In the genomic region with DNA sequence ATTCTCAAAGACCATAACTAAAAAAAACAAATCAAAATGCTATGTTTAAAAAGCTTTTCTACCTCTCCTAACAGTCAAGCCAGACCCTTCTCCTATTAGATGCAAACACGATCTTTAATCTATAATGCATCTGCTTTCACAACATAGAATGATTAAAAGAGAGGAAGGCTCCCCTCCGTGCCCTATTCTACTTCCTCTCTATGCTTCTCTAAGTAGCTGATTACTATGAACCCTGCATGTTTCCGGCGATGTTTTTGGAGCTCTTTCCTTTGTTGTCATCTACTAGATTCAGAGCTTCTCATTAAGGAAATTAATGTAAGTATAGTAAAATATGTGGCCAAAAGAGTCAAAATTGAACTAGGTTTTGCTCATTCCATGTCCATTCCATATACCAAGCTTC, we compare ENCODE assay signal across 11 cellular contexts.
"Had no signal": no experiment of that assay in that cellular context is flagged by ENCODE, and none has a peak within 500 bp of the region (broad histone marks: within the 10 kb centered on the region; RNA-seq: fewer than 3 reads in every experiment).

No MANE protein-coding gene starts in this region.

- H3K4me3 Mint-ChIP-seq: activated naive CD4-positive, alpha-beta T cell treated with anti-CD3 and anti-CD28 coated beads for 36 hours; natural killer cell had no signal

- H3K27ac Mint-ChIP-seq: activated naive CD4-positive, alpha-beta T cell treated with anti-CD3 and anti-CD28 coated beads for 36 hours; activated T-helper 2 cell treated with anti-CD3 and anti-CD28 coated beads, Interferon-gamma antibody, Interleukin-2, Interleukin-4, amounts not matched to agents 10 μg/mL and 5 μg/mL and 100 μg/mL, durations not matched to agents 14 hours and 24 hours and 36 hours; natural killer cell; progenitor cell of endocrine pancreas had no signal

- H3K9me3 Mint-ChIP-seq: activated naive CD4-positive, alpha-beta T cell treated with anti-CD3 and anti-CD28 coated beads for 36 hours; activated T-helper 2 cell treated with anti-CD3 and anti-CD28 coated beads, Interferon-gamma antibody, Interleukin-2, Interleukin-4, amounts not matched to agents 10 μg/mL and 5 μg/mL and 100 μg/mL, durations not matched to agents 14 hours and 24 hours and 36 hours; natural killer cell had no signal

- H3K4me1 Mint-ChIP-seq: natural killer cell had no signal

- H3K36me3 Mint-ChIP-seq: natural killer cell had no signal

- H3K27me3 Mint-ChIP-seq: progenitor cell of endocrine pancreas had no signal

- DNase-seq: activated naive CD4-positive, alpha-beta T cell treated with anti-CD3 and anti-CD28 coated beads for 36 hours; head of caudate nucleus; kidney glomerular epithelial cell; mesenchymal stem cell; natural killer cell; stimulated activated CD4-positive, alpha-beta T cell treated with anti-CD3 and anti-CD28 coated beads, Interleukin-15, amount 100 ng/mL, for 24 hours; stimulated activated CD4-positive, alpha-beta T cell treated with anti-CD3 and anti-CD28 coated beads, Interleukin-4, amount 100 ng/mL, for 1 hour; stimulated activated naive CD4-positive, alpha-beta T cell; transverse colon had no signal
